In the genomic region with DNA sequence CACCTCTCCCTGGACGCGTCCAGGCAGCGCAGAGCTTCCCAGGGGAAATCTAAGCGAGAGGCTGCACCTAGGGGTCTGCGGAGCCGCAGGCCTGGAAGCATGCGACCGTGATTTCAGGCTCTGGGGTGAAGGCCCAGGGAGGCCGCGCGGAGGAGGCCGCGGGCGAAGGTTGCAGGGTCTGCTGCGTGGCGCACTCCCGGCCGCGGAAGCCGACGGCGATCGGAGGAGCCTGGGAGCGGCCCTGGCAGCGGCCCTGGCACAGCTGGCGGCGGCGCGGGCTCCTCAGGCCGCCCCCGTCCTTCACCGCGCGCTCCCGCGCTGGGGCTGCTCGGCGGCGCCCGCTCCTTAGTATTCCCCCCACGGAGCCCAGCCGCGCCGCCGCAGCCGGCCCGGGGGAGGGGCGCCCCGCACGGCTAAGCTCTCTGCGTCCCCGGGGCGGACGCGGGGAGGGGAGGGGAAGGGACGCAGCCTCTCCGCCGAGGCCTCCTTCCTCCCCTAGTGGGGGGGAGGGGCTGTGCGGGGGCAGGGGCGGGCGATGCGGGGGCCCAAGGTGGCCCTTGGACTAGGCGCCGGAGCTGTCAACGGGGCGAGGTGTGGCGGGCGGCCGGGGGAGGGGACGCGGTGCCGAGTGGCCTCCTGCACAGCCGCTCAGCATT, we compare ENCODE assay signal across 8 cellular contexts. TPM values are rescaled to one million over a fixed set of nuclear protein-coding genes. Genes with fewer than 3 reads are reported as not detected.
DNase-seq lines count a peak whose midpoint lies in the region; ATAC-seq, FAIRE-seq and TF ChIP-seq lines count a peak whose summit lies in the region.

No MANE protein-coding gene starts in this region.

- POLR2A ChIA-PET in A549 (lab: Yijun Ruan, JAX) = no interaction called here
- POLR2A ChIA-PET in naive thymus-derived CD4-positive, alpha-beta T cell (lab: Charles Lee) = no interaction called here

- H3K36me3 ChIP-seq in naive thymus-derived CD4-positive, alpha-beta T cell (ENCODE audit: control insufficient read depth in 2 of 3, insufficient read depth in 3 of 3, low read length in 3 of 3) = no peaks in the 10 kb centered on the region

- peak overlapping the region in 8 of 10 donors; percentile 65 to 84 (median 72) for H3K4me3 Mint-ChIP-seq in naive thymus-derived CD4-positive, alpha-beta T cell

- H3K27ac Mint-ChIP-seq in naive thymus-derived CD4-positive, alpha-beta T cell = no peak overlapping the region

- ATAC-seq in A549 (no peak; a peak in 1 of 6 replicates), HG03108 (IDR thresholded peaks at IDR 0.05; ENCODE audit: unreplicated experiment) (no peak)
- peak; percentile 45 for ATAC-seq in naive thymus-derived CD4-positive, alpha-beta T cell

- no peak for TF ChIP-seq POLR2A in A549 (IDR thresholded peaks at IDR 0.05; ENCODE audit: low read length)

- H3K27ac ChIP-seq in A549 = peak overlapping the region in 1 of 2 experiments; percentile 70; a peak in 2 of 6 replicates
- H3K27ac ChIP-seq in naive thymus-derived CD4-positive, alpha-beta T cell (ENCODE audit: low read depth, low read length) = no peak overlapping the region

- no peak for TF ChIP-seq RAD21 in A549 (conservative IDR thresholded peaks at IDR 0.05 in 1 of 2, IDR thresholded peaks at IDR 0.05 in 1 of 2)

- H3K4me1 ChIP-seq in A549 = no peaks in the 10 kb centered on the region
- H3K4me1 ChIP-seq in naive thymus-derived CD4-positive, alpha-beta T cell (ENCODE audit: control insufficient read depth in 2 of 2, insufficient read depth in 2 of 2, low read length in 2 of 2) = peaks cover 0 to 5% of the 10 kb centered on the region in 2 donors

- H3K27me3 ChIP-seq in naive thymus-derived CD4-positive, alpha-beta T cell (ENCODE audit: control insufficient read depth in 2 of 2, insufficient read depth in 2 of 2, low read length in 2 of 2) = peaks cover 0 to 4% of the 10 kb centered on the region in 2 donors

- DNase-seq in A549 (ENCODE audit: low read depth in 1 of 2, low spot score in 1 of 2) (no peak), NCI-H1105 (lab: John Stamatoyannopoulos, UW) (peak; percentile 31), fibroblast of mammary gland (ENCODE audit: low read depth) (no peak), MV-4-11 (lab: John Stamatoyannopoulos, UW) (no peak)
- no peak for DNase-seq in naive thymus-derived CD4-positive, alpha-beta T cell
- DNase-seq in stimulated activated CD4-positive, alpha-beta T cell treated with anti-CD3 and anti-CD28 coated beads, Interleukin-4, amount 100 ng/mL, for 1 hour = no peak
- DNase-seq in stimulated activated naive CD4-positive, alpha-beta T cell treated with Interleukin-2 at 50 U/mL for 16 hours (lab: John Stamatoyannopoulos, UW) = no peak

- intact Hi-C loops in naive thymus-derived CD4-positive, alpha-beta T cell (cut with micrococcal nuclease) = no loop called here

- no peak for FAIRE-seq in A549 (lab: Jason Lieb, UNC)

- no CpG with 5 or more reads among the region's 73 CpGs for WGBS in A549 (ENCODE audit: missing lambda C conversion rate)

- TF ChIP-seq CTCF in A549 (IDR thresholded peaks at IDR 0.05) (no peak), fibroblast of mammary gland (conservative IDR thresholded peaks at IDR 0.05; ENCODE audit: control insufficient read depth, insufficient read depth, low read depth, low read length) (no peak)

- peaks cover 0 to 13% (median 4%) of the 10 kb centered on the region in 5 donors for H3K36me3 Mint-ChIP-seq in naive thymus-derived CD4-positive, alpha-beta T cell

- peak overlapping the region; percentile 73 for H3K4me2 ChIP-seq in A549

- H3K9me3 ChIP-seq in A549 = no peaks in the 10 kb centered on the region
- no peaks in the 10 kb centered on the region for H3K9me3 ChIP-seq in naive thymus-derived CD4-positive, alpha-beta T cell (ENCODE audit: control insufficient read depth in 2 of 3, low read length in 3 of 3)

- H3K27me3 Mint-ChIP-seq in naive thymus-derived CD4-positive, alpha-beta T cell = peaks cover 10 to 37% (median 22%) of the 10 kb centered on the region in 5 donors

- H3K4me3 ChIP-seq in A549 (peak overlapping the region; percentile 35), fibroblast of mammary gland (ENCODE audit: control insufficient read depth, low read depth, low read length) (peak overlapping the region; percentile 58)
- no peak overlapping the region for H3K4me3 ChIP-seq in naive thymus-derived CD4-positive, alpha-beta T cell (ENCODE audit: low read length)

- CTCF ChIA-PET in A549 (lab: Yijun Ruan, JAX) = interaction anchor here (0.7 to 1.1 kb wide), 2 partner anchors 16 to 64 kb away, joined by 3 read pairs; no protein-coding TSS in a partner anchor
- CTCF ChIA-PET in naive thymus-derived CD4-positive, alpha-beta T cell (lab: Charles Lee) = interaction anchor here (1.4 to 2.1 kb wide), 3 partner anchors 22 to 26 kb away, joined by 3 to 6 read pairs (median 4); a partner anchor contains a TSS

- peaks cover 0 to 12% (median 9%) of the 10 kb centered on the region in 7 donors for H3K4me1 Mint-ChIP-seq in naive thymus-derived CD4-positive, alpha-beta T cell

- H3K9me3 Mint-ChIP-seq in naive thymus-derived CD4-positive, alpha-beta T cell = no peaks in the 10 kb centered on the region

- TF ChIP-seq EP300 in A549 (IDR thresholded peaks at IDR 0.05) = no peak

TF ChIP-seq in A549, 52 proteins besides CTCF, POLR2A, EP300 and RAD21:
- TF ChIP-seq KDM1A (IDR thresholded peaks at IDR 0.05; ENCODE audit: low read depth) (no peak), NFE2L2 (conservative IDR thresholded peaks at IDR 0.05; ENCODE audit: low read length) (no peak), RCOR1 (IDR thresholded peaks at IDR 0.05; ENCODE audit: low read depth, low read length) (no peak), NR3C1 (IDR thresholded peaks at IDR 0.05) (no peak), ESRRA (IDR thresholded peaks at IDR 0.05; ENCODE audit: borderline replicate concordance, low read length) (no peak)
- TF ChIP-seq, protein P1, sequence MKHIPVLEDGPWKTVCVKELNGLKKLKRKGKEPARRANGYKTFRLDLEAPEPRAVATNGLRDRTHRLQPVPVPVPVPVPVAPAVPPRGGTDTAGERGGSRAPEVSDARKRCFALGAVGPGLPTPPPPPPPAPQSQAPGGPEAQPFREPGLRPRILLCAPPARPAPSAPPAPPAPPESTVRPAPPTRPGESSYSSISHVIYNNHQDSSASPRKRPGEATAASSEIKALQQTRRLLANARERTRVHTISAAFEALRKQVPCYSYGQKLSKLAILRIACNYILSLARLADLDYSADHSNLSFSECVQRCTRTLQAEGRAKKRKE (CRISPR knock-in tag; IDR thresholded peaks at IDR 0.05; ENCODE audit: low read depth) = no peak
- TF ChIP-seq, protein P2, sequence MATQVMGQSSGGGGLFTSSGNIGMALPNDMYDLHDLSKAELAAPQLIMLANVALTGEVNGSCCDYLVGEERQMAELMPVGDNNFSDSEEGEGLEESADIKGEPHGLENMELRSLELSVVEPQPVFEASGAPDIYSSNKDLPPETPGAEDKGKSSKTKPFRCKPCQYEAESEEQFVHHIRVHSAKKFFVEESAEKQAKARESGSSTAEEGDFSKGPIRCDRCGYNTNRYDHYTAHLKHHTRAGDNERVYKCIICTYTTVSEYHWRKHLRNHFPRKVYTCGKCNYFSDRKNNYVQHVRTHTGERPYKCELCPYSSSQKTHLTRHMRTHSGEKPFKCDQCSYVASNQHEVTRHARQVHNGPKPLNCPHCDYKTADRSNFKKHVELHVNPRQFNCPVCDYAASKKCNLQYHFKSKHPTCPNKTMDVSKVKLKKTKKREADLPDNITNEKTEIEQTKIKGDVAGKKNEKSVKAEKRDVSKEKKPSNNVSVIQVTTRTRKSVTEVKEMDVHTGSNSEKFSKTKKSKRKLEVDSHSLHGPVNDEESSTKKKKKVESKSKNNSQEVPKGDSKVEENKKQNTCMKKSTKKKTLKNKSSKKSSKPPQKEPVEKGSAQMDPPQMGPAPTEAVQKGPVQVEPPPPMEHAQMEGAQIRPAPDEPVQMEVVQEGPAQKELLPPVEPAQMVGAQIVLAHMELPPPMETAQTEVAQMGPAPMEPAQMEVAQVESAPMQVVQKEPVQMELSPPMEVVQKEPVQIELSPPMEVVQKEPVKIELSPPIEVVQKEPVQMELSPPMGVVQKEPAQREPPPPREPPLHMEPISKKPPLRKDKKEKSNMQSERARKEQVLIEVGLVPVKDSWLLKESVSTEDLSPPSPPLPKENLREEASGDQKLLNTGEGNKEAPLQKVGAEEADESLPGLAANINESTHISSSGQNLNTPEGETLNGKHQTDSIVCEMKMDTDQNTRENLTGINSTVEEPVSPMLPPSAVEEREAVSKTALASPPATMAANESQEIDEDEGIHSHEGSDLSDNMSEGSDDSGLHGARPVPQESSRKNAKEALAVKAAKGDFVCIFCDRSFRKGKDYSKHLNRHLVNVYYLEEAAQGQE (IDR thresholded peaks at IDR 0.05) = no peak

RNA-seq across cellular contexts. Expression of a gene that starts 21.9 kb away (rescaled TPM):
- polyA plus RNA-seq in A549 (2011; rRNA removed) = 0.36 and 0.52 TPM in 2 replicates
- 0.25 and 0.29 TPM in 2 replicates for polyA plus RNA-seq in A549 (2012; cell fraction: cytosol; rRNA removed)
- 0.84 and 1.2 TPM in 2 replicates for polyA plus RNA-seq in A549 (2012; cell fraction: nucleus; rRNA removed)
- polyA plus RNA-seq in A549 (2017; fragmentation: RNase III; extraction: RNeasy Plus Mini Kit Qiagen cat#74134 plus additional on column Dnase treatment) = 0.18 to 0.50 TPM (median 0.29 TPM) in 3 replicates
- polyA minus RNA-seq in A549 (2011; rRNA and poly(A)+ RNA removed) = 0.12 and 1.1 TPM in 2 replicates
- total RNA-seq in naive thymus-derived CD4-positive, alpha-beta T cell = under 1 TPM; 0.07 to 0.49 (median 0.32) TPM
- polyA plus RNA-seq in naive thymus-derived CD4-positive, alpha-beta T cell = under 1 TPM; 0.04 to 0.35 TPM
